1 cellular context compared by ENCODE assay signal in the genomic region with DNA sequence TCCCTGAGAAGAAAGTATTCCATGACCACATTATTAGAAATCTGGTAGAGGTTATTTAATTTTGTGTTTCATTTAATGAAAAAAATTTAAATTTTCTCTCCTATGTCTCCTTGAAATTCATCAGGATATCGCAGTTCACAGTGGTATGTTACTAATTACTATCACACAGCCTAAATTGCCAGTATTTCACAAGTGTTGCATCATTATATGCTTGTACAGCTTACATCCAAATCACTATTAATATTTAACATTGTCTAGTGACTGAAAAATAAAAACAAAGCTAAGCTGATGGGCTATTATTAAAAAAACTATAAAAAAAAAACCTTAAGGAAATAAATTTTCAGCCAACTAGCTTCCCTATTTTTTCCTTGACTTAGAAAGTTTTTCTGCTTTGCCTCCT.
TF ChIP-seq lines count a peak whose summit lies in the region.

No MANE protein-coding gene starts in this region.

TF ChIP-seq in GM23338, 12 proteins besides CTCF, POLR2A, EP300 and RAD21 (continued from another document):
- TF ChIP-seq, protein P1, sequence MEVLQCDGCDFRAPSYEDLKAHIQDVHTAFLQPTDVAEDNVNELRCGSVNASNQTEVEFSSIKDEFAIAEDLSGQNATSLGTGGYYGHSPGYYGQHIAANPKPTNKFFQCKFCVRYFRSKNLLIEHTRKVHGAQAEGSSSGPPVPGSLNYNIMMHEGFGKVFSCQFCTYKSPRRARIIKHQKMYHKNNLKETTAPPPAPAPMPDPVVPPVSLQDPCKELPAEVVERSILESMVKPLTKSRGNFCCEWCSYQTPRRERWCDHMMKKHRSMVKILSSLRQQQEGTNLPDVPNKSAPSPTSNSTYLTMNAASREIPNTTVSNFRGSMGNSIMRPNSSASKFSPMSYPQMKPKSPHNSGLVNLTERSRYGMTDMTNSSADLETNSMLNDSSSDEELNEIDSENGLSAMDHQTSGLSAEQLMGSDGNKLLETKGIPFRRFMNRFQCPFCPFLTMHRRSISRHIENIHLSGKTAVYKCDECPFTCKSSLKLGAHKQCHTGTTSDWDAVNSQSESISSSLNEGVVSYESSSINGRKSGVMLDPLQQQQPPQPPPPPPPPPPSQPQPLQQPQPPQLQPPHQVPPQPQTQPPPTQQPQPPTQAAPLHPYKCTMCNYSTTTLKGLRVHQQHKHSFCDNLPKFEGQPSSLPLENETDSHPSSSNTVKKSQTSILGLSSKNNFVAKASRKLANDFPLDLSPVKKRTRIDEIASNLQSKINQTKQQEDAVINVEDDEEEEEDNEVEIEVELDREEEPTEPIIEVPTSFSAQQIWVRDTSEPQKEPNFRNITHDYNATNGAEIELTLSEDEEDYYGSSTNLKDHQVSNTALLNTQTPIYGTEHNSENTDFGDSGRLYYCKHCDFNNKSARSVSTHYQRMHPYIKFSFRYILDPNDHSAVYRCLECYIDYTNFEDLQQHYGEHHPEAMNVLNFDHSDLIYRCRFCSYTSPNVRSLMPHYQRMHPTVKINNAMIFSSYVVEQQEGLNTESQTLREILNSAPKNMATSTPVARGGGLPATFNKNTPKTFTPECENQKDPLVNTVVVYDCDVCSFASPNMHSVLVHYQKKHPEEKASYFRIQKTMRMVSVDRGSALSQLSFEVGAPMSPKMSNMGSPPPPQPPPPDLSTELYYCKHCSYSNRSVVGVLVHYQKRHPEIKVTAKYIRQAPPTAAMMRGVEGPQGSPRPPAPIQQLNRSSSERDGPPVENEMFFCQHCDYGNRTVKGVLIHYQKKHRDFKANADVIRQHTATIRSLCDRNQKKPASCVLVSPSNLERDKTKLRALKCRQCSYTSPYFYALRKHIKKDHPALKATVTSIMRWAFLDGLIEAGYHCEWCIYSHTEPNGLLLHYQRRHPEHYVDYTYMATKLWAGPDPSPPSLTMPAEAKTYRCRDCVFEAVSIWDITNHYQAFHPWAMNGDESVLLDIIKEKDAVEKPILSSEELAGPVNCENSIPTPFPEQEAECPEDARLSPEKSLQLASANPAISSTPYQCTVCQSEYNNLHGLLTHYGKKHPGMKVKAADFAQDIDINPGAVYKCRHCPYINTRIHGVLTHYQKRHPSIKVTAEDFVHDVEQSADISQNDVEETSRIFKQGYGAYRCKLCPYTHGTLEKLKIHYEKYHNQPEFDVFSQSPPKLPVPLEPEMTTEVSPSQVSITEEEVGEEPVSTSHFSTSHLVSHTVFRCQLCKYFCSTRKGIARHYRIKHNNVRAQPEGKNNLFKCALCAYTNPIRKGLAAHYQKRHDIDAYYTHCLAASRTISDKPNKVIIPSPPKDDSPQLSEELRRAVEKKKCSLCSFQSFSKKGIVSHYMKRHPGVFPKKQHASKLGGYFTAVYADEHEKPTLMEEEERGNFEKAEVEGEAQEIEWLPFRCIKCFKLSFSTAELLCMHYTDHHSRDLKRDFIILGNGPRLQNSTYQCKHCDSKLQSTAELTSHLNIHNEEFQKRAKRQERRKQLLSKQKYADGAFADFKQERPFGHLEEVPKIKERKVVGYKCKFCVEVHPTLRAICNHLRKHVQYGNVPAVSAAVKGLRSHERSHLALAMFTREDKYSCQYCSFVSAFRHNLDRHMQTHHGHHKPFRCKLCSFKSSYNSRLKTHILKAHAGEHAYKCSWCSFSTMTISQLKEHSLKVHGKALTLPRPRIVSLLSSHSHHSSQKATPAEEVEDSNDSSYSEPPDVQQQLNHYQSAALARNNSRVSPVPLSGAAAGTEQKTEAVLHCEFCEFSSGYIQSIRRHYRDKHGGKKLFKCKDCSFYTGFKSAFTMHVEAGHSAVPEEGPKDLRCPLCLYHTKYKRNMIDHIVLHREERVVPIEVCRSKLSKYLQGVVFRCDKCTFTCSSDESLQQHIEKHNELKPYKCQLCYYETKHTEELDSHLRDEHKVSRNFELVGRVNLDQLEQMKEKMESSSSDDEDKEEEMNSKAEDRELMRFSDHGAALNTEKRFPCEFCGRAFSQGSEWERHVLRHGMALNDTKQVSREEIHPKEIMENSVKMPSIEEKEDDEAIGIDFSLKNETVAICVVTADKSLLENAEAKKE (CRISPR knock-in tag; IDR thresholded peaks at IDR 0.05), result no peak
